ENCODE assay signal across 17 cellular contexts in genomic region chr10:85667638-85668233, GRCh38.
A peak's percentile ranks its signal among the peaks of the same experiment; 100 is the strongest.
DNase-seq lines count a peak whose midpoint lies in the region; ATAC-seq and TF ChIP-seq lines count a peak whose summit lies in the region.
"Had no signal": no experiment of that assay in that cellular context is flagged by ENCODE, and none has a peak within 500 bp of the region (broad histone marks: within the 10 kb centered on the region; RNA-seq: fewer than 3 reads in every experiment).

No MANE protein-coding gene starts in this region.

- H2AFZ ChIP-seq in GM23338: no peak overlapping the region

- H3K9me2 ChIP-seq in GM23338 (ENCODE audit: insufficient read depth): no peaks in the 10 kb centered on the region; the same call in 1 of the 2 replicates

- CTCF ChIA-PET in activated naive CD4-positive, alpha-beta T cell treated with anti-CD3 and anti-CD28 coated beads, Interleukin-2, amount 10 ng/mL, durations not matched to agents 7 days and 5 days (lab: Charles Lee): no interaction called here

- no peak overlapping the region for H3K27ac ChIP-seq in GM23338 (ENCODE audit: low read depth)
- no peak overlapping the region for H3K27ac ChIP-seq in endodermal cell (ENCODE audit: low read depth, low read length)
- no peak overlapping the region for H3K27ac ChIP-seq in lower lobe of right lung
- no peak overlapping the region for H3K27ac ChIP-seq in caudate nucleus (ENCODE audit: low read depth, low read length)
- H3K27ac ChIP-seq: BLaER1 treated with 17β-estradiol and CSF1 and Interleukin-3, amounts not matched to agents 10 nM and 100 nM had no signal

- WGBS in endodermal cell (ENCODE audit: insufficient coverage in 1 of 2, insufficient read length in 1 of 2), 2 experiments: 27 to 33% methylated on average over 3 to 5 of the region's 5 CpGs

- H3K4me1 Mint-ChIP-seq in GM23338 (peaks cover 11% of the 10 kb centered on the region; the same call in 2 of the 3 replicates), endodermal cell (peaks cover 26% of the 10 kb centered on the region)
- H3K4me1 Mint-ChIP-seq in activated naive CD4-positive, alpha-beta T cell treated with anti-CD3 and anti-CD28 coated beads, Interleukin-2, amount 10 ng/mL, durations not matched to agents 7 days and 5 days: peaks cover 6% of the 10 kb centered on the region
- H3K4me1 Mint-ChIP-seq: CD8-positive, alpha-beta memory T cell had no signal

- H3K36me3 ChIP-seq in GM23338 (ENCODE audit: insufficient read depth) (peaks cover 3% of the 10 kb centered on the region; the same call in 1 of the 2 replicates), endodermal cell (ENCODE audit: control insufficient read depth, insufficient read depth, low read length) (no peaks in the 10 kb centered on the region), lower lobe of right lung (no peaks in the 10 kb centered on the region)
- H3K36me3 ChIP-seq: BLaER1 treated with 17β-estradiol and CSF1 and Interleukin-3, amounts not matched to agents 10 nM and 100 nM had no signal

- H3K4me3 ChIP-seq in GM23338 (no peak overlapping the region), endodermal cell (ENCODE audit: low read length) (no peak overlapping the region), lower lobe of right lung (no peak overlapping the region)
- H3K4me3 ChIP-seq: BLaER1 treated with 17β-estradiol and CSF1 and Interleukin-3, amounts not matched to agents 10 nM and 100 nM; GM12878 had no signal

- peak; percentile 91 for ATAC-seq in GM23338
- no peak for ATAC-seq in lower lobe of right lung
- ATAC-seq: GM12878 had no signal

- intact Hi-C loops in lower lobe of right lung (cut with DNase I): no loop called here

- H4K20me1 ChIP-seq in GM23338 (replicated peaks; ENCODE audit: insufficient read depth): no peaks in the 10 kb centered on the region
- H4K20me1 ChIP-seq: BLaER1 treated with 17β-estradiol and CSF1 and Interleukin-3, amounts not matched to agents 10 nM and 100 nM had no signal

- no peaks in the 10 kb centered on the region for H3F3A ChIP-seq in GM23338 (replicated peaks; ENCODE audit: low read depth)

- no peaks in the 10 kb centered on the region for H3K27me3 ChIP-seq in GM23338 (ENCODE audit: insufficient read depth)
- H3K27me3 ChIP-seq in endodermal cell (ENCODE audit: control insufficient read depth, insufficient read depth, low read length, poor library complexity, severe bottlenecking): no peaks in the 10 kb centered on the region
- H3K27me3 ChIP-seq in lower lobe of right lung (ENCODE audit: low read depth): no peaks in the 10 kb centered on the region
- H3K27me3 ChIP-seq: BLaER1 treated with 17β-estradiol and CSF1 and Interleukin-3, amounts not matched to agents 10 nM and 100 nM had no signal

- no peaks in the 10 kb centered on the region for H3K27me3 Mint-ChIP-seq in GM23338 (ENCODE audit: insufficient read depth, low read depth, poor library complexity)
- peaks cover 1% of the 10 kb centered on the region for H3K27me3 Mint-ChIP-seq in endodermal cell (ENCODE audit: insufficient read depth)
- no peaks in the 10 kb centered on the region for H3K27me3 Mint-ChIP-seq in activated naive CD4-positive, alpha-beta T cell treated with anti-CD3 and anti-CD28 coated beads, Interleukin-2, amount 10 ng/mL, durations not matched to agents 7 days and 5 days

- peak; percentile 6 for DNase-seq in GM23338 (ENCODE audit: low spot score)
- peak; percentile 87 for DNase-seq in NCI-H146 treated with DMSO at 0.1 percent for 48 hours (lab: John Stamatoyannopoulos, UW; ENCODE audit: unreplicated experiment)
- peak; percentile 87 for DNase-seq in endodermal cell
- DNase-seq in iPS-NIHi7 (ENCODE audit: extremely low spot score): peak; percentile 63
- no peak for DNase-seq in dermis blood vessel endothelial cell
- no peak for DNase-seq in activated naive CD4-positive, alpha-beta T cell treated with anti-CD3 and anti-CD28 coated beads, Interleukin-2, amount 10 ng/mL, durations not matched to agents 7 days and 5 days
- DNase-seq in lower lobe of right lung: no peak
- DNase-seq in caudate nucleus (lab: John Stamatoyannopoulos, UW): no peak
- DNase-seq: CD8-positive, alpha-beta memory T cell; DND-41; GDM1; NCI-H1930; NCI-H2171; NCI-H510A; NCI-H82 had no signal

- H3K9me3 ChIP-seq in endodermal cell (ENCODE audit: control insufficient read depth, low read length) (peaks cover 14% of the 10 kb centered on the region), lower lobe of right lung (no peaks in the 10 kb centered on the region)

- peaks cover 92% of the 10 kb centered on the region for H3K9me3 Mint-ChIP-seq in GM23338
- peaks cover 14% of the 10 kb centered on the region for H3K9me3 Mint-ChIP-seq in endodermal cell
- H3K9me3 Mint-ChIP-seq in activated naive CD4-positive, alpha-beta T cell treated with anti-CD3 and anti-CD28 coated beads, Interleukin-2, amount 10 ng/mL, durations not matched to agents 7 days and 5 days: peaks cover 1% of the 10 kb centered on the region

- H3K4me1 ChIP-seq in GM23338 (ENCODE audit: insufficient read depth) (no peaks in the 10 kb centered on the region; the same call in 1 of the 2 replicates), endodermal cell (ENCODE audit: control insufficient read depth, insufficient read depth, low read length) (peaks cover 6% of the 10 kb centered on the region), lower lobe of right lung (no peaks in the 10 kb centered on the region)
- H3K4me1 ChIP-seq: BLaER1 treated with 17β-estradiol and CSF1 and Interleukin-3, amounts not matched to agents 10 nM and 100 nM had no signal

- H3K4me2 ChIP-seq in GM23338: no peak overlapping the region
- H3K4me2 ChIP-seq: BLaER1 treated with 17β-estradiol and CSF1 and Interleukin-3, amounts not matched to agents 10 nM and 100 nM had no signal

- H3K9ac ChIP-seq in endodermal cell (ENCODE audit: extremely low read depth, low read length, poor library complexity, severe bottlenecking): no peak overlapping the region
- H3K9ac ChIP-seq: BLaER1 treated with 17β-estradiol and CSF1 and Interleukin-3, amounts not matched to agents 10 nM and 100 nM had no signal

- H3K36me3 Mint-ChIP-seq in GM23338 (ENCODE audit: low read depth) (peaks cover 15% of the 10 kb centered on the region), endodermal cell (ENCODE audit: low read depth) (no peaks in the 10 kb centered on the region)
- H3K36me3 Mint-ChIP-seq in activated naive CD4-positive, alpha-beta T cell treated with anti-CD3 and anti-CD28 coated beads, Interleukin-2, amount 10 ng/mL, durations not matched to agents 7 days and 5 days: no peaks in the 10 kb centered on the region
- H3K36me3 Mint-ChIP-seq: CD8-positive, alpha-beta memory T cell had no signal

- TF ChIP-seq CTCF in GM23338 (conservative IDR thresholded peaks at IDR 0.05; ENCODE audit: low read depth in 2 of 2): no peak
- no peak for TF ChIP-seq CTCF in endodermal cell (conservative IDR thresholded peaks at IDR 0.05)
- TF ChIP-seq CTCF in lower lobe of right lung (IDR thresholded peaks at IDR 0.05): no peak

- no peak overlapping the region for H3K27ac Mint-ChIP-seq in GM23338
- peak overlapping the region; percentile 69 for H3K27ac Mint-ChIP-seq in endodermal cell
- no peak overlapping the region for H3K27ac Mint-ChIP-seq in activated naive CD4-positive, alpha-beta T cell treated with anti-CD3 and anti-CD28 coated beads, Interleukin-2, amount 10 ng/mL, durations not matched to agents 7 days and 5 days

- H3K4me3 Mint-ChIP-seq in GM23338: no peak overlapping the region
- H3K4me3 Mint-ChIP-seq in endodermal cell: no peak overlapping the region
- H3K4me3 Mint-ChIP-seq in activated naive CD4-positive, alpha-beta T cell treated with anti-CD3 and anti-CD28 coated beads, Interleukin-2, amount 10 ng/mL, durations not matched to agents 7 days and 5 days: no peak overlapping the region
- H3K4me3 Mint-ChIP-seq: CD8-positive, alpha-beta memory T cell had no signal

- H3K79me2 ChIP-seq in GM23338 (replicated peaks; ENCODE audit: insufficient read depth): no peaks in the 10 kb centered on the region

Comparison
In these comparisons a context has a peak if more than half of its experiments do, and no peak if none do; other contexts are left out.
1. DNase-seq: peak in GM23338 (single experiment), NCI-H146 treated with DMSO at 0.1 percent for 48 hours (single experiment), endodermal cell (single experiment) and iPS-NIHi7 (single experiment); none in dermis blood vessel endothelial cell (single experiment), activated naive CD4-positive, alpha-beta T cell treated with anti-CD3 and anti-CD28 coated beads, Interleukin-2, amount 10 ng/mL, durations not matched to agents 7 days and 5 days (single experiment), lower lobe of right lung (single experiment) and caudate nucleus (0 of 61).